Comparison of ENCODE assay signal across 15 cellular contexts in the genomic region with DNA sequence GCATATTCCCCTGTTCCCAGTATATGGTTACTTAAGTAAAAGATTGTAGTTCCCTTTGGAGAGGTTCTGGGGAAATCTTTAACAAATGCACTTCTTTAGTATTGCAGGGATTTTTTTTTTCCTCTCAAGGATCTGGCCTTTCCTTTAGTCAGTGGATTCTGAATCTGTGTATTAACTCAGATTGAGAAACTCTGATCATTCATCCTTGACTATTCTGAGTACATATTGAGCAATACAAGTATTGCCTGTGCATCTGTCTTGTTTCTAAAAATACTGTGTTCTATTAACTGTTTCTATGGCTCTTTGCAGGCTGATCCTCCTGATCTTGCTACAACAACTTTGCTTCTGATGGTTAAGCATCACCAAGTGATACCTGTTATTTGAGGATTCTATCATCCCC.
DNase-seq lines count a peak whose midpoint lies in the region; ATAC-seq lines count a peak whose summit lies in the region.
"Had no signal": no experiment of that assay in that cellular context is flagged by ENCODE, and none has a peak within 500 bp of the region (broad histone marks: within the 10 kb centered on the region; RNA-seq: fewer than 3 reads in every experiment).

No MANE protein-coding gene starts in this region.

- in situ Hi-C loops in KBM-7 (cut with MboI; ENCODE audit: low pct_unique_long_range_greater_than_20kb, low sequenced_read_pairs), result no loop called here

- peak; percentile 58 for DNase-seq in GM03348 (ENCODE audit: low spot score)
- peak; percentile 5 for DNase-seq in KBM-7
- DNase-seq in pons (ENCODE audit: low spot score), result peak; percentile 8
- DNase-seq in SHP77 (lab: John Stamatoyannopoulos, UW), result no peak
- DNase-seq in RPMI8226, result no peak
- DNase-seq: activated CD4-positive, CD25-positive, alpha-beta regulatory T cell treated with anti-CD3 and anti-CD28 coated beads, Interleukin-2, amount 50 U/mL, for 72 hours; activated T-cell treated with anti-CD3 and anti-CD28 coated beads, Interleukin-2, amount 50 U/mL, for 1 hour; anterior cingulate cortex; effector memory CD4-positive, alpha-beta T cell; NCI-H1092 treated with DMSO at 0.1 percent for 48 hours; NCI-H526 treated with DMSO at 0.1 percent for 48 hours had no signal

- peak; percentile 28 for ATAC-seq in esophagus mucosa
- no peak for ATAC-seq in HG03439 (IDR thresholded peaks at IDR 0.05; ENCODE audit: unreplicated experiment)
- ATAC-seq in GM21381 (IDR thresholded peaks at IDR 0.05; ENCODE audit: unreplicated experiment), result no peak
- ATAC-seq: SK-N-SH treated with all-trans-retinoic acid at 6 μM for 48 hours had no signal

Comparison
In these comparisons a context has a peak if more than half of its experiments do, and no peak if none do; other contexts are left out.
1. DNase-seq: peak in GM03348 (single experiment), KBM-7 (single experiment) and pons (single experiment); none in SHP77 (0 of 2) and RPMI8226 (single experiment).